Comparison of ENCODE assay signal across 21 cellular contexts in genomic region chr18:72539861-72540260, GRCh38.
"Had no signal": no experiment of that assay in that cellular context is flagged by ENCODE, and none has a peak within 500 bp of the region (broad histone marks: within the 10 kb centered on the region; RNA-seq: fewer than 3 reads in every experiment).

No MANE protein-coding gene starts in this region.

- ATAC-seq: activated CD4-positive, alpha-beta T cell treated with anti-CD3 and anti-CD28 coated beads for 36 hours; activated T-helper 17 cell treated with anti-CD3 and anti-CD28 coated beads, Interleukin-2, amount 50 U/mL, for 72 hours; effector memory CD8-positive, alpha-beta T cell; esophagus mucosa; left lung; naive thymus-derived CD4-positive, alpha-beta T cell had no signal

- DNase-seq: activated B cell treated with CpG ODN at 0.5 μM for 24 hours; activated CD4-positive, alpha-beta T cell treated with anti-CD3 and anti-CD28 coated beads for 36 hours; activated CD4-positive, alpha-beta T cell treated with anti-CD3 and anti-CD28 coated beads, Interleukin-2, amount 50 U/mL, for 4 hours; activated CD8-positive, alpha-beta memory T cell treated with anti-CD3 and anti-CD28 coated beads for 24 hours; activated CD8-positive, alpha-beta memory T cell treated with anti-CD3 and anti-CD28 coated beads, Interleukin-2, amount 50 U/mL, for 4 hours; activated naive CD4-positive, alpha-beta T cell; activated T-cell treated with anti-CD3 and anti-CD28 coated beads, Interleukin-2, amount 50 U/mL, for 24 hours; adrenal gland; effector memory CD8-positive, alpha-beta T cell; foreskin melanocyte; glutamatergic neuron; hippocampal formation; kidney glomerular epithelial cell; left lung; naive thymus-derived CD4-positive, alpha-beta T cell; spleen; stimulated activated CD4-positive, alpha-beta T cell treated with anti-CD3 and anti-CD28 coated beads, Interleukin-4, amount 100 ng/mL, for 1 hour; stimulated activated naive CD4-positive, alpha-beta T cell; upper lobe of left lung had no signal
